ENCODE assay signal across 31 cellular contexts in genomic region chr1:64748222-64748621, GRCh38. TPM values are rescaled to one million over a fixed set of nuclear protein-coding genes. Genes with fewer than 3 reads are reported as not detected.
DNase-seq lines count a peak whose midpoint lies in the region; ATAC-seq and TF ChIP-seq lines count a peak whose summit lies in the region.
"Had no signal": no experiment of that assay in that cellular context is flagged by ENCODE, and none has a peak within 500 bp of the region (broad histone marks: within the 10 kb centered on the region; RNA-seq: fewer than 3 reads in every experiment).

No MANE protein-coding gene starts in this region.

- no peaks in the 10 kb centered on the region; the same call in none of the 2 replicates for H3K36me3 ChIP-seq in SK-N-MC (ENCODE audit: insufficient read depth, low read length)
- H3K36me3 ChIP-seq in stomach smooth muscle (ENCODE audit: control insufficient read depth in 2 of 2, insufficient read depth in 2 of 2, low read length in 2 of 2) = no peaks in the 10 kb centered on the region
- H3K36me3 ChIP-seq: MG63, spleen had no signal

- H3K4me1 ChIP-seq in stomach smooth muscle (ENCODE audit: control insufficient read depth, insufficient read depth, low read length) = peaks cover 13% of the 10 kb centered on the region

- no peak overlapping the region for H3K4me3 Mint-ChIP-seq in Calu3 (ENCODE audit: low read depth, unreplicated experiment)
- H3K4me3 Mint-ChIP-seq: activated B cell treated with CpG ODN at 0.5 μM for 24 hours; activated naive CD8-positive, alpha-beta T cell treated with anti-CD3 and anti-CD28 coated beads for 36 hours; CD14-positive monocyte; HFFc6; stimulated activated memory B cell treated with anti-CD40 and anti-IgM and Interleukin-4, amounts not matched to agents 10 μg/mL and 1 μg/mL and 100 μg/mL, for 72 hours had no signal

- H3K9me3 Mint-ChIP-seq in Calu3 (ENCODE audit: low read depth, unreplicated experiment) = no peaks in the 10 kb centered on the region
- H3K9me3 Mint-ChIP-seq: activated B cell treated with CpG ODN at 0.5 μM for 24 hours; activated naive CD8-positive, alpha-beta T cell treated with anti-CD3 and anti-CD28 coated beads for 36 hours; activated T-helper 2 cell treated with anti-CD3 and anti-CD28 coated beads, Interferon-gamma antibody, Interleukin-2, Interleukin-4, amounts not matched to agents 10 μg/mL and 5 μg/mL and 100 μg/mL, durations not matched to agents 14 hours and 24 hours and 36 hours; HFFc6; stimulated activated memory B cell treated with anti-CD40 and anti-IgM and Interleukin-4, amounts not matched to agents 10 μg/mL and 1 μg/mL and 100 μg/mL, for 72 hours had no signal

- H3K4me3 ChIP-seq in SK-N-MC (peak overlapping the region; percentile 84), stomach smooth muscle (ENCODE audit: low read length in 2 of 2) (no peak overlapping the region)
- H3K4me3 ChIP-seq: K562, MG63, spleen had no signal

- H3K27ac Mint-ChIP-seq in Calu3 (ENCODE audit: unreplicated experiment) = no peak overlapping the region
- H3K27ac Mint-ChIP-seq: activated B cell treated with CpG ODN at 0.5 μM for 24 hours; activated naive CD8-positive, alpha-beta T cell treated with anti-CD3 and anti-CD28 coated beads for 36 hours; activated T-helper 2 cell treated with anti-CD3 and anti-CD28 coated beads, Interferon-gamma antibody, Interleukin-2, Interleukin-4, amounts not matched to agents 10 μg/mL and 5 μg/mL and 100 μg/mL, durations not matched to agents 14 hours and 24 hours and 36 hours; CD14-positive monocyte; HFFc6; stimulated activated memory B cell treated with anti-CD40 and anti-IgM and Interleukin-4, amounts not matched to agents 10 μg/mL and 1 μg/mL and 100 μg/mL, for 72 hours had no signal

- peaks cover 21% of the 10 kb centered on the region for H3K4me1 Mint-ChIP-seq in Calu3 (ENCODE audit: low read depth, unreplicated experiment)

- CTCF ChIA-PET in Calu3 (lab: Charles Lee) = no interaction called here

- peaks cover 21% of the 10 kb centered on the region for H3K36me3 Mint-ChIP-seq in Calu3 (ENCODE audit: insufficient read depth, unreplicated experiment)
- H3K36me3 Mint-ChIP-seq: CD14-positive monocyte; stimulated activated memory B cell treated with anti-CD40 and anti-IgM and Interleukin-4, amounts not matched to agents 10 μg/mL and 1 μg/mL and 100 μg/mL, for 72 hours had no signal

- TF ChIP-seq CTCF in Calu3 (IDR thresholded peaks at IDR 0.05; ENCODE audit: unreplicated experiment) = no peak

- H3K27me3 ChIP-seq in stomach smooth muscle (ENCODE audit: control insufficient read depth in 1 of 2, insufficient read depth in 2 of 2, low read length in 2 of 2) = no peaks in the 10 kb centered on the region

- peak overlapping the region; percentile 39; the same call in 1 of the 2 replicates for H3K27ac ChIP-seq in SK-N-MC
- H3K27ac ChIP-seq in stomach smooth muscle (ENCODE audit: low read length) = no peak overlapping the region

- no peak for ATAC-seq in HG02970 (IDR thresholded peaks at IDR 0.05; ENCODE audit: low FRiP score, unreplicated experiment)
- ATAC-seq: esophagus mucosa; K562; stimulated activated memory B cell treated with anti-CD40 and anti-IgM and Interleukin-4, amounts not matched to agents 10 μg/mL and 1 μg/mL and 100 μg/mL, for 72 hours had no signal

- intact Hi-C loops in Calu3 (cut with micrococcal nuclease; ENCODE audit: unreplicated experiment) = no loop called here

- TSS peak; percentile 5 for BruUV-seq in Calu3 (replicated peaks; lab: Mats Ljungman, UMichigan)

- no peaks in the 10 kb centered on the region for H3K27me3 Mint-ChIP-seq in Calu3 (ENCODE audit: unreplicated experiment)
- H3K27me3 Mint-ChIP-seq: activated naive CD8-positive, alpha-beta T cell treated with anti-CD3 and anti-CD28 coated beads for 36 hours; stimulated activated memory B cell treated with anti-CD40 and anti-IgM and Interleukin-4, amounts not matched to agents 10 μg/mL and 1 μg/mL and 100 μg/mL, for 72 hours had no signal

- H3K9ac ChIP-seq in SK-N-MC (ENCODE audit: insufficient read length) (peak overlapping the region; percentile 3), stomach smooth muscle (ENCODE audit: low read length in 2 of 2) (peak overlapping the region; percentile 30 to 41)

- H3K9me3 ChIP-seq in SK-N-MC (ENCODE audit: low read depth, low read length) = no peaks in the 10 kb centered on the region
- no peaks in the 10 kb centered on the region for H3K9me3 ChIP-seq in stomach smooth muscle (ENCODE audit: control insufficient read depth in 2 of 2, low read length in 2 of 2)
- H3K9me3 ChIP-seq: MG63, spleen had no signal

- no peak for DNase-seq in Calu3
- no peak for DNase-seq in SK-N-MC (ENCODE audit: low read depth, low spot score)
- DNase-seq in medulla oblongata (ENCODE audit: extremely low spot score) = peak; percentile 8
- DNase-seq in hippocampal formation (lab: John Stamatoyannopoulos, UW) = no peak
- no peak for DNase-seq in activated CD4-positive, alpha-beta T cell treated with anti-CD3 and anti-CD28 coated beads, Interleukin-2, amount 50 U/mL, for 48 hours
- DNase-seq in amygdala (lab: John Stamatoyannopoulos, UW) = no peak
- DNase-seq: activated B cell treated with CpG ODN at 0.5 μM for 24 hours; activated CD4-positive, alpha-beta T cell treated with anti-CD3 and anti-CD28 coated beads, Interleukin-2, amount 50 U/mL, for 4 hours; activated CD8-positive, alpha-beta memory T cell treated with anti-CD3 and anti-CD28 coated beads, Interleukin-2, amount 50 U/mL, for 48 hours; activated naive CD8-positive, alpha-beta T cell treated with anti-CD3 and anti-CD28 coated beads for 36 hours; DMS 273 treated with DMSO at 0.1 percent for 48 hours; foreskin melanocyte; HFFc6; MG63; NCI-H1417; NCI-H2081; NCI-H446; occipital lobe; retina; SHP77; spleen; stimulated activated CD4-positive, alpha-beta T cell treated with anti-CD3 and anti-CD28 coated beads, Interleukin-4, amount 100 ng/mL, for 1 hour; SW 1271; T1000 had no signal

RNA-seq across cellular contexts. Expression of gene RAVER2, which starts 3.3 kb away (rescaled TPM):
- total RNA-seq in Calu3 (2022) = 10.3 and 12.8 TPM in 2 replicates
